Comparison of ENCODE assay signal across 1 cellular context in the genomic region with DNA sequence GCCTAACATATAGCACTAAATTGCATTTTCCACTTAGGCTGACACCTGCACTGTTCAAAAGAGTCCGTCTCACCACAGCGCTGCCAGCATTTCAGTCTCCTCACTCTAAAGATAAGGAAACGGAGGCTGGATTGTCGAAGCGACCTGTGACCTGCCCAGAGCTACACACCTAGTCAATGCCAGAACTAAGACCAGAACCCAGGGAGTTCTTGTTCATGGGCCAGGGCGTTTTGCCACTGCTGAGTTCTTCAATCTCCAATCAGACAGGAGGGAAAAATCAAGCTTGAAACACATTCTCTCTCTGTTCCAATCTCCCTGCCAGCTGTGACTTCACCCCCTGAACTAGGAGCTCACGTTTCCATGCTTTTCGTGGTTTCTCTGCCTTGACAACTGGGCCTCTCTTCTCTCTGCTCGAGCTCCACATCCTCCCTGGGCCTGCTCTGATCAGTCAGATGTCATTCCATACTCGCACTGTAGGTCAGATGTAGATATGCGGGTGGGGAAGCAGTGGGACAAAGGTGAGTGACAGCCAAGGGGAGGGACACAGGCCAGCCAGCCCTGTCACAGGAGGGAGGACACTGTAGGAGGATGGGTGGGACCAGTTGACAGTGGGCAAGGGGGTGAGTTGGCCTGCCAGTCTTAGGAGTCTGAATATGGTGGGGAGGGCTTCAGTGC.
TF ChIP-seq lines count a peak whose summit lies in the region.

No MANE protein-coding gene starts in this region.

TF ChIP-seq in K562, 482 proteins besides CTCF, POLR2A, EP300 and RAD21 (continued from another document):
- TF ChIP-seq, protein P1, sequence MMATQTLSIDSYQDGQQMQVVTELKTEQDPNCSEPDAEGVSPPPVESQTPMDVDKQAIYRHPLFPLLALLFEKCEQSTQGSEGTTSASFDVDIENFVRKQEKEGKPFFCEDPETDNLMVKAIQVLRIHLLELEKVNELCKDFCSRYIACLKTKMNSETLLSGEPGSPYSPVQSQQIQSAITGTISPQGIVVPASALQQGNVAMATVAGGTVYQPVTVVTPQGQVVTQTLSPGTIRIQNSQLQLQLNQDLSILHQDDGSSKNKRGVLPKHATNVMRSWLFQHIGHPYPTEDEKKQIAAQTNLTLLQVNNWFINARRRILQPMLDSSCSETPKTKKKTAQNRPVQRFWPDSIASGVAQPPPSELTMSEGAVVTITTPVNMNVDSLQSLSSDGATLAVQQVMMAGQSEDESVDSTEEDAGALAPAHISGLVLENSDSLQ (IDR thresholded peaks at IDR 0.05): peak; percentile 52; the same call in 1 of the 2 replicates
